ENCODE assay signal across 1 cellular context in genomic region chr2:235396071-235396846, GRCh38.
TF ChIP-seq lines count a peak whose summit lies in the region.

No MANE protein-coding gene starts in this region.

TF ChIP-seq in K562, 482 proteins besides CTCF, POLR2A, EP300 and RAD21 (continued from another document):
- no peak for TF ChIP-seq ZNF609 (CRISPR knock-in tag; IDR thresholded peaks at IDR 0.05; ENCODE audit: borderline replicate concordance)
- peak; percentile 75 for TF ChIP-seq ATF3 (IDR thresholded peaks at IDR 0.05)
- TF ChIP-seq ATF3 (CRISPR knock-in tag; conservative IDR thresholded peaks at IDR 0.05) = no peak
- TF ChIP-seq ZNF561 (CRISPR knock-in tag; conservative IDR thresholded peaks at IDR 0.05) = no peak
- TF ChIP-seq RBM34 (IDR thresholded peaks at IDR 0.05; ENCODE audit: borderline replicate concordance, insufficient read depth, low read length) = no peak
- TF ChIP-seq ARHGAP35 (IDR thresholded peaks at IDR 0.05; ENCODE audit: partially characterized antibody) = no peak
- TF ChIP-seq MEIS2 (IDR thresholded peaks at IDR 0.05; ENCODE audit: partially characterized antibody) = peak; percentile 23
- TF ChIP-seq CCNT2 (IDR thresholded peaks at IDR 0.05; ENCODE audit: borderline replicate concordance, extremely low read depth, insufficient read length, low read depth, low read length) = no peak
- no peak for TF ChIP-seq RNF2 (IDR thresholded peaks at IDR 0.05)
- TF ChIP-seq TRIM24 (IDR thresholded peaks at IDR 0.05) = no peak
